Comparison of ENCODE assay signal across 1 cellular context in the genomic region with DNA sequence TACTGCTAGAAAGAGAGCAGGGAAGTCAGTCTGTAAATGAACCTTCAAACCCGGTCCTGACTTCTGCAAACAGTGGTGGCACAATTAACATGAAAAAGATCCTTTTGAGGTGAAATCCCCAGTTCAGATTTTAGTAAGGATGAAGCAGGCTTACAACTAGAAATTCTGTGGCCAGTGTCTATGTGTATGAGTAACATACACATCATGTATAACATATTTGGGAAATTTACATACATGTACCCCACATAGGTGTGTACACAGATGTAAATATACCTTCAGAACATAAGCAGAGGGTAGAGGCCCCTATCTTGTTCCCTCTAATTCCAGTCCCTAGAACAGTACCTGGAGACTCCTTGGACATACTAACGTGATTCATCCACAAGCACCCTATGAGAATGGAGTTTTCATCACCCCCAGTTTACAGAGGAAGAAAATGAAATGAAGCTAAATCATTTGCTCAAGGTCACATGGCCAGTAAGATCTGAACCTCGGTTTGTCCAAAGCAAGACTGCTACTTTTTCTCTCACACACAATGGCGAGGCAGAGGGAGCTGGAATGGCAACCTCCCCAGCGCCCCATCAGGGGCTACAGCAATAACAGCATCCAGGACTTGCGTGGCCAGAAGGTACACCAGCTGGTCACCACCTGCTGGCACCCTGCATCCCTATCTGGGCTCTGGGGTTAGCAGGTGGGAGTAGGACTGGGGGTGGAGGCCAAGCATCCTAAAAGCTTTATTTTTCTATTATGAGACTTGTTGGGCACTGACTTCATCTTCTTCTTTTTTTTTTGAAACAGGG.
TF ChIP-seq lines count a peak whose summit lies in the region.

No MANE protein-coding gene starts in this region.

TF ChIP-seq in WTC11, 78 proteins besides CTCF, POLR2A, EP300 and RAD21 (continued from another document):
- TF ChIP-seq, protein P1, sequence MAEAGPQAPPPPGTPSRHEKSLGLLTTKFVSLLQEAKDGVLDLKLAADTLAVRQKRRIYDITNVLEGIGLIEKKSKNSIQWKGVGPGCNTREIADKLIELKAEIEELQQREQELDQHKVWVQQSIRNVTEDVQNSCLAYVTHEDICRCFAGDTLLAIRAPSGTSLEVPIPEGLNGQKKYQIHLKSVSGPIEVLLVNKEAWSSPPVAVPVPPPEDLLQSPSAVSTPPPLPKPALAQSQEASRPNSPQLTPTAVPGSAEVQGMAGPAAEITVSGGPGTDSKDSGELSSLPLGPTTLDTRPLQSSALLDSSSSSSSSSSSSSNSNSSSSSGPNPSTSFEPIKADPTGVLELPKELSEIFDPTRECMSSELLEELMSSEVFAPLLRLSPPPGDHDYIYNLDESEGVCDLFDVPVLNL (CRISPR knock-in tag; IDR thresholded peaks at IDR 0.05; ENCODE audit: borderline replicate concordance, low read depth), result no peak
- no peak for TF ChIP-seq GABPB1 (CRISPR knock-in tag; IDR thresholded peaks at IDR 0.05)
- no peak for TF ChIP-seq IRF2 (CRISPR knock-in tag; IDR thresholded peaks at IDR 0.05; ENCODE audit: borderline replicate concordance, low read depth)
- TF ChIP-seq, protein P2, sequence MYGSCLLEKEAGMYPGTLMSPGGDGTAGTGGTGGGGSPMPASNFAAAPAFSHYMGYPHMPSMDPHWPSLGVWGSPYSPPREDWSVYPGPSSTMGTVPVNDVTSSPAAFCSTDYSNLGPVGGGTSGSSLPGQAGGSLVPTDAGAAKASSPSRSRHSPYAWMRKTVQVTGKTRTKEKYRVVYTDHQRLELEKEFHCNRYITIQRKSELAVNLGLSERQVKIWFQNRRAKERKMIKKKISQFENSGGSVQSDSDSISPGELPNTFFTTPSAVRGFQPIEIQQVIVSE (CRISPR knock-in tag; IDR thresholded peaks at IDR 0.05; ENCODE audit: borderline replicate concordance), result no peak
- TF ChIP-seq CREB1 (CRISPR knock-in tag; IDR thresholded peaks at IDR 0.05), result no peak
- TF ChIP-seq, protein P3, sequence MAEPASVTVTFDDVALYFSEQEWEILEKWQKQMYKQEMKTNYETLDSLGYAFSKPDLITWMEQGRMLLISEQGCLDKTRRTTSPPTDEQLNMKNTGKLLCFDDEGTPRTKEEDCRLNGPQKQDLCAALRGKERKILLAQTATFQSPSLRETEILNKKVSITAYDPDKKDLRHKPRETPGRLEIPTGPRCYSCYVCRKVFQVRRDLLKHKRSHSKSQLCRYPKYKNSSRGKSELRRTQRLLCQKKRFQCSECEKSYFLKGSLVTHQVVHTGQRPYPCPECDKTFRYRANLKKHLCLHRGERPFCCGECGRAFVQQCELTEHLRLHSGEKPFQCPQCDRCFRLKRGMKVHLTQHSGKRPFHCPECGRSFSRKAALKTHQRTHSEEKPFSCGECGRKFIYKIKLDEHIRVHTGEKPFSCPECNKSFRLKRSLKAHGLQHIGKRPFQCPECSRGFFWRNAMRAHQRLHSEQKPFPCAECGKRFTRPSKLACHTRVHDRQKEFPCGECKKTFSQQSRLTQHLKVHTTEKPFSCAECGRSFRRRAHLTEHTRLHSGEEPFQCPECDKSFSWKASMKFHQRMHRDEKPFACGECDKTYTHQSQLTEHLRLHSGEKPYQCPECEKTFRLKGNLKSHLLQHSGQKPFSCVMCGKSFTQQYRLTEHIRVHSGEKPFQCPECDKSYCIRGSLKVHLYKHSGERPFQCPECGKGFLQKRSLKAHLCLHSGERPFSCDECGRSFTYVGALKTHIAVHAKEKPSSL (CRISPR knock-in tag; conservative IDR thresholded peaks at IDR 0.05), result no peak
- TF ChIP-seq, protein P4, sequence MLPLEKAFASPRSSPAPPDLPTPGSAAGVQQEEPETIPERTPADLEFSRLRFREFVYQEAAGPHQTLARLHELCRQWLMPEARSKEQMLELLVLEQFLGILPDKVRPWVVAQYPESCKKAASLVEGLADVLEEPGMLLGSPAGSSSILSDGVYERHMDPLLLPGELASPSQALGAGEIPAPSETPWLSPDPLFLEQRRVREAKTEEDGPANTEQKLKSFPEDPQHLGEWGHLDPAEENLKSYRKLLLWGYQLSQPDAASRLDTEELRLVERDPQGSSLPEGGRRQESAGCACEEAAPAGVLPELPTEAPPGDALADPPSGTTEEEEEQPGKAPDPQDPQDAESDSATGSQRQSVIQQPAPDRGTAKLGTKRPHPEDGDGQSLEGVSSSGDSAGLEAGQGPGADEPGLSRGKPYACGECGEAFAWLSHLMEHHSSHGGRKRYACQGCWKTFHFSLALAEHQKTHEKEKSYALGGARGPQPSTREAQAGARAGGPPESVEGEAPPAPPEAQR (CRISPR knock-in tag; IDR thresholded peaks at IDR 0.05), result no peak
